16 cellular contexts compared by ENCODE assay signal in the genomic region with DNA sequence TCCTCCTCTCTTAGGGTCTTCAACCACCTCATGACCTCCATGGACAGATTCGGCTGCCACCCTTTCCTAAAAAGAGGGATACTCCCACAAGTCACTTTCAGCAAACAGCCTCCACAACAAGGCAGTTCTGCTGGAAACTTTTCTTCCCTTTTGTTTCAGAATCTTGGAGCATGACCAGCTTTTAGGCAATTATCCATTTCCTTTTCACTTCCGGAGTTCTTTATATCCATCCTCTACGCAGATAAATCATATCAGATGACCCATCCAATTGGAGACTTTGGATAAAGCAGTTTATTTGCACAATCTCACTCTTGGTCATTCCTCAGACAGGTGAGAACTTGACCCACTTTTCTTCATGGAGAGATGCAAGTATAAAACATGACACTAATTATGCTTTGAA.
"Had no signal": no experiment of that assay in that cellular context is flagged by ENCODE, and none has a peak within 500 bp of the region (broad histone marks: within the 10 kb centered on the region; RNA-seq: fewer than 3 reads in every experiment).

No MANE protein-coding gene starts in this region.

- DNase-seq: dermis blood vessel endothelial cell; dorsolateral prefrontal cortex; effector CD4-positive, alpha-beta T cell; effector memory CD4-positive, alpha-beta T cell; foreskin melanocyte; gastrocnemius medialis; glutamatergic neuron; heart right ventricle; left cardiac atrium; left lung; left ventricle myocardium superior; lower lobe of right lung; mesenchymal stem cell; mucosa of descending colon; naive B cell; naive thymus-derived CD8-positive, alpha-beta T cell had no signal

- ATAC-seq: gastrocnemius medialis; heart right ventricle; left lung; left ventricle myocardium superior; lower lobe of right lung; mucosa of descending colon; naive thymus-derived CD8-positive, alpha-beta T cell had no signal
